Comparison of ENCODE assay signal across 9 cellular contexts in the genomic region with DNA sequence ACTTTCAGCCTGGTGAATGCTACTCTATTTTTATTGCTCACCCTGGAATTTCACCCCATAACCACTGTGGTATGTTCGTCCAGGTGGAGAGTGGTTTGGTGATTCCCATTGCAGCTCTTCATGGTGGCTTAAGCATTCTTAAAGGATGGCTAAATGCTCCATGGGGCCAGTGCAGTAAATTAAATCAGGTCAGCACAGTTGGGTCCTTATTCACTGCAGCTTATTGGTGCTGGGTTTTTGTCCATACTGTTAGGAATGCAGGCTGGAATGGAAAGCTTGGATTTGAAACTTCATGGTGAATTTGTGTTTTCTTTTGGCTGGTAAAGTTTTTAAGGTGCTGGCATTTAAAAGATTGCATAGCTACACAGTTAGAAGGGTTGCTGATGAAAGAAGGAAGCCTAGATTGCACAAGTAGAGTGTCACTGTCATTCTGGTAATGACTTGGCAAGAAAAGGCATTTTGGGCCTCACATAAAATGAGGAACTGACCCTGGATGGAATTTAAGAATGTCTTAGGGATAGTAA. TPM values are rescaled to one million over a fixed set of nuclear protein-coding genes. Genes with fewer than 3 reads are reported as not detected.
DNase-seq lines count a peak whose midpoint lies in the region; ATAC-seq and TF ChIP-seq lines count a peak whose summit lies in the region.
"Had no signal": no experiment of that assay in that cellular context is flagged by ENCODE, and none has a peak within 500 bp of the region (broad histone marks: within the 10 kb centered on the region; RNA-seq: fewer than 3 reads in every experiment).

No MANE protein-coding gene starts in this region.

- H3K4me1 Mint-ChIP-seq in endothelial cell (ENCODE audit: unreplicated experiment): peaks cover 13% of the 10 kb centered on the region
- no peaks in the 10 kb centered on the region for H3K4me1 Mint-ChIP-seq in Caco-2 (ENCODE audit: low read depth, unreplicated experiment)

- H3K27me3 Mint-ChIP-seq in endothelial cell (ENCODE audit: unreplicated experiment) (no peaks in the 10 kb centered on the region), Caco-2 (ENCODE audit: insufficient read depth, unreplicated experiment) (no peaks in the 10 kb centered on the region)

- DNase-seq in RPMI7951 (ENCODE audit: low read depth): peak; percentile 93
- no peak for DNase-seq in left ventricle myocardium superior
- no peak for DNase-seq in endothelial cell (ENCODE audit: low spot score)
- no peak for DNase-seq in Caco-2
- no peak for DNase-seq in esophagus squamous epithelium (lab: John Stamatoyannopoulos, UW)
- no peak for DNase-seq in activated T-cell treated with anti-CD3 and anti-CD28 coated beads for 4 hours

- H3K4me3 Mint-ChIP-seq in endothelial cell (ENCODE audit: unreplicated experiment): no peak overlapping the region
- H3K4me3 Mint-ChIP-seq in Caco-2 (ENCODE audit: unreplicated experiment): no peak overlapping the region
- H3K4me3 Mint-ChIP-seq: T-helper 1 cell treated with Interleukin-12 subunit alpha and Interleukin-12 subunit beta and Interleukin-4 antibody, amounts not matched to agents 30 μg/mL and 1 μg/mL, for 36 hours had no signal

- WGBS in esophagus squamous epithelium, 2 donors: 67 to 90% methylated on average over 1 of the region's 1 CpG

- intact Hi-C loops in left ventricle myocardium superior (cut with micrococcal nuclease) (no loop called here), Caco-2 (cut with micrococcal nuclease; ENCODE audit: unreplicated experiment) (no loop called here), esophagus squamous epithelium (cut with DNase I) (no loop called here)

- no peaks in the 10 kb centered on the region for H3K27me3 ChIP-seq in Caco-2 (replicated peaks; ENCODE audit: control insufficient read depth, insufficient read depth, low read length)
- H3K27me3 ChIP-seq in esophagus squamous epithelium: no peaks in the 10 kb centered on the region

- peak; percentile 87 for ATAC-seq in GM18858 (IDR thresholded peaks at IDR 0.05; ENCODE audit: unreplicated experiment)
- ATAC-seq in HG02870 (IDR thresholded peaks at IDR 0.05; ENCODE audit: unreplicated experiment): peak; percentile 96
- ATAC-seq in left ventricle myocardium superior: peak; percentile 53

- H3K4me1 ChIP-seq in Caco-2: no peaks in the 10 kb centered on the region
- H3K4me1 ChIP-seq in esophagus squamous epithelium: peaks cover 0 to 34% (median 9%) of the 10 kb centered on the region in 3 donors

- CTCF ChIA-PET in Caco-2 (lab: Charles Lee): no interaction called here

- no TSS peak for BruUV-seq in Caco-2 (replicated peaks; lab: Mats Ljungman, UMichigan)

- peaks cover 6% of the 10 kb centered on the region for H3K36me3 Mint-ChIP-seq in endothelial cell (ENCODE audit: low read depth, unreplicated experiment)
- H3K36me3 Mint-ChIP-seq in Caco-2 (ENCODE audit: insufficient read depth, unreplicated experiment): no peaks in the 10 kb centered on the region

- H3K4me3 ChIP-seq in Caco-2 (ENCODE audit: low read depth, low read length) (no peak overlapping the region), esophagus squamous epithelium (no peak overlapping the region)

- TF ChIP-seq CTCF in endothelial cell (IDR thresholded peaks at IDR 0.05; ENCODE audit: unreplicated experiment) (no peak), Caco-2 (IDR thresholded peaks at IDR 0.05; ENCODE audit: insufficient read depth in 1 of 2, low read depth in 1 of 2, low read length in 1 of 2, severe bottlenecking in 1 of 2, unreplicated experiment in 1 of 2) (no peak), esophagus squamous epithelium (IDR thresholded peaks at IDR 0.05) (no peak)

- H3K36me3 ChIP-seq in Caco-2 (ENCODE audit: control insufficient read depth, insufficient read depth, low read length) (no peaks in the 10 kb centered on the region), esophagus squamous epithelium (no peaks in the 10 kb centered on the region)

- POLR2A ChIA-PET in Caco-2 (lab: Charles Lee): no interaction called here

- H3K27ac ChIP-seq in esophagus squamous epithelium: peak overlapping the region in 1 of 4 donors; percentile 11

- H3K27ac Mint-ChIP-seq in endothelial cell (ENCODE audit: unreplicated experiment) (no peak overlapping the region), Caco-2 (ENCODE audit: unreplicated experiment) (no peak overlapping the region)
- H3K27ac Mint-ChIP-seq: T-helper 1 cell treated with Interleukin-12 subunit alpha and Interleukin-12 subunit beta and Interleukin-4 antibody, amounts not matched to agents 30 μg/mL and 1 μg/mL, for 36 hours had no signal

- H3K9me3 Mint-ChIP-seq in endothelial cell (ENCODE audit: unreplicated experiment): no peaks in the 10 kb centered on the region
- H3K9me3 Mint-ChIP-seq in Caco-2 (ENCODE audit: unreplicated experiment): no peaks in the 10 kb centered on the region

- H3K9me3 ChIP-seq in Caco-2 (no peaks in the 10 kb centered on the region), esophagus squamous epithelium (peaks cover 0 to 3% (median 0%) of the 10 kb centered on the region in 3 donors)

- no peak for TF ChIP-seq POLR2A in esophagus squamous epithelium (IDR thresholded peaks at IDR 0.05)

RNA-seq across cellular contexts. Expression of a gene that starts 39.4 kb away (rescaled TPM):
- 16.4 and 19.1 TPM in 2 replicates for total RNA-seq in RPMI7951 (2014; rRNA removed; shearing (Covaris generic))
- total RNA-seq in left ventricle myocardium superior (10.7 TPM), endothelial cell (ENCODE audit: unreplicated experiment) (88.4 TPM), Caco-2 (2022) (8.1 and 9.2 TPM in 2 replicates), esophagus squamous epithelium (10 to 100 TPM; 30.1 to 52.5 (median 38.1) TPM)
